20 cellular contexts compared by ENCODE assay signal in the genomic region with DNA sequence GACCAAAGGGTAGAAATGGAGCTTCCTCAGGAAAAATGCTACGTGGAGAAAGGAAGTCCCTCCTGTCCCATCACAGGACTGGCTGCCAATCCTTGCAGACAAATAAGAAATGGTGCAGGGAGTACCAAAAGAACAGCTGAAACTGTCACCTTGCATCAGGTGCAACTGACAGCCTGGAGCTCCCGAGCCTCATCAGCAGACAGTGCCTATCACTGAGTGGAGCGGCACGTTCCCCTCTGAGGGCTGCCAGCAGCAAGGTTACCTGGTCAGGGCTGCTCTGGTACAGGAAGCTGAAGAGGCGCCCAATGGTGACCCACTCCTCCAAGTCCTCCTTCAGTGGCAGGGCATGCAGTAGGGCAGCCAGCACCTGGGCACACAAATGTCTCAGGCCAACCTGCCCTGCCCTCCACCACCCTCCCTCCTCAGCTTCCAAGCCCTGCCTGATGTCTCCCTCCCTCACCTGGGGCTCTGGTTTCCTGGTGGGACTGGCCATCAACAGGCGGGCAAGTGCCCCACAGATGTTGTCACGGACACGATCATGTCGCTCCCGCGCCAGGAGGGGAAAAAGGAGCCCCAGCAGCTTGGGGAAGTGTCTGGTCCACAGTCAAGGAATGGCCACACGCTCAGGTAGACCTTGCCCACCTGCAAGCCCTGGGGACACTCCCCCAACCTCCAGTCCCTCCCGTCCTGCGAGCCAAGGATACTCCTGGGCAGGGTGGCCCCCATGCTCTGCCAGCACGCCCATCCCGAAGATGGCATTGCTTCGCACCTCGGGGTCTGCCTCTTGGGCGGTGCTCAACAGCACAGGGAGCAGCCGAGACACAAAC. TPM values are rescaled to one million over a fixed set of nuclear protein-coding genes. Genes with fewer than 3 reads are reported as not detected.
DNase-seq lines count a peak whose midpoint lies in the region; ATAC-seq and TF ChIP-seq lines count a peak whose summit lies in the region.
"Had no signal": no experiment of that assay in that cellular context is flagged by ENCODE, and none has a peak within 500 bp of the region (broad histone marks: within the 10 kb centered on the region; RNA-seq: fewer than 3 reads in every experiment).

No MANE protein-coding gene starts in this region.

- no peak for DNase-seq in stimulated activated naive CD8-positive, alpha-beta T cell treated with anti-CD3 and anti-CD28 coated beads, Interleukin-15, amount 100 ng/mL, for 72 hours
- DNase-seq in activated naive CD4-positive, alpha-beta T cell treated with anti-CD3 and anti-CD28 coated beads, Interleukin-2, amount 50 U/mL, for 72 hours (ENCODE audit: low spot score in 2 of 2), result no peak
- DNase-seq in mesothelial cell of epicardium (ENCODE audit: low spot score in 2 of 2, unreplicated experiment in 2 of 2) (no peak), transverse colon (no peak), putamen (ENCODE audit: low spot score) (no peak), adrenal gland (no peak), NCI-H748 (lab: John Stamatoyannopoulos, UW; ENCODE audit: unreplicated experiment) (no peak)
- DNase-seq: activated T-cell treated with anti-CD3 and anti-CD28 coated beads, Interleukin-2, amount 50 U/mL, for 4 hours; cortex of kidney; naive B cell; NCI-H1417 treated with DMSO at 0.1 percent for 48 hours; SHP77; stimulated activated CD4-positive, alpha-beta T cell treated with anti-CD3 and anti-CD28 coated beads, Interleukin-15, amount 100 ng/mL, for 24 hours had no signal

- no peaks in the 10 kb centered on the region for H3K27me3 ChIP-seq in transverse colon
- no peaks in the 10 kb centered on the region for H3K27me3 ChIP-seq in adrenal gland

- H3K27ac Mint-ChIP-seq in stimulated activated naive CD8-positive, alpha-beta T cell treated with anti-CD3 and anti-CD28 coated beads, Interleukin-15, Interleukin-2, amounts not matched to agents 100 ng/mL and 50 ng/mL, for 24 hours, result peak overlapping the region; percentile 76
- peak overlapping the region in 1 of 2 donors; percentile 93 for H3K27ac Mint-ChIP-seq in stimulated activated naive CD8-positive, alpha-beta T cell treated with anti-CD3 and anti-CD28 coated beads, Interleukin-15, amount 100 ng/mL, for 72 hours
- peak overlapping the region; percentile 65 to 82 for H3K27ac Mint-ChIP-seq in activated naive CD4-positive, alpha-beta T cell treated with anti-CD3 and anti-CD28 coated beads, Interleukin-2, amount 50 U/mL, for 72 hours
- H3K27ac Mint-ChIP-seq in mesothelial cell of epicardium, result peak overlapping the region; percentile 73

- H3K9me3 Mint-ChIP-seq in stimulated activated naive CD8-positive, alpha-beta T cell treated with anti-CD3 and anti-CD28 coated beads, Interleukin-15, Interleukin-2, amounts not matched to agents 100 ng/mL and 50 ng/mL, for 24 hours, result no peaks in the 10 kb centered on the region
- no peaks in the 10 kb centered on the region for H3K9me3 Mint-ChIP-seq in stimulated activated naive CD8-positive, alpha-beta T cell treated with anti-CD3 and anti-CD28 coated beads, Interleukin-15, amount 100 ng/mL, for 72 hours
- H3K9me3 Mint-ChIP-seq in activated naive CD4-positive, alpha-beta T cell treated with anti-CD3 and anti-CD28 coated beads, Interleukin-2, amount 50 U/mL, for 72 hours, result no peaks in the 10 kb centered on the region
- no peaks in the 10 kb centered on the region for H3K9me3 Mint-ChIP-seq in mesothelial cell of epicardium
- H3K9me3 Mint-ChIP-seq: activated T-cell treated with anti-CD3 and anti-CD28 coated beads, Interleukin-2, amount 50 U/mL, for 4 hours; naive B cell had no signal

- TF ChIP-seq CTCF in mesothelial cell of epicardium (IDR thresholded peaks at IDR 0.05; ENCODE audit: unreplicated experiment) (no peak), transverse colon (IDR thresholded peaks at IDR 0.05) (no peak), adrenal gland (IDR thresholded peaks at IDR 0.05) (no peak)

- ATAC-seq in stimulated activated naive CD8-positive, alpha-beta T cell treated with anti-CD3 and anti-CD28 coated beads, Interleukin-15, amount 100 ng/mL, for 72 hours, result no peak
- ATAC-seq in activated naive CD4-positive, alpha-beta T cell treated with anti-CD3 and anti-CD28 coated beads, Interleukin-2, amount 50 U/mL, for 72 hours, result peak in 1 of 2 donors; percentile 6
- ATAC-seq: activated CD4-positive, CD25-positive, alpha-beta regulatory T cell treated with anti-CD3 and anti-CD28 coated beads, Interleukin-2, amount 50 U/mL, for 24 hours had no signal

- H3K27ac ChIP-seq in transverse colon, result peak overlapping the region in 2 of 4 donors; percentile 68 to 77
- H3K27ac ChIP-seq in adrenal gland, result peak overlapping the region in 2 of 5 donors; percentile 91 to 92
- H3K27ac ChIP-seq: epithelial cell of prostate had no signal

- TF ChIP-seq POLR2A in transverse colon (IDR thresholded peaks at IDR 0.05) (no peak), adrenal gland (IDR thresholded peaks at IDR 0.05) (no peak)

- in situ Hi-C loops in transverse colon (cut with MboI; ENCODE audit: low pct_ligation_motif_present in 1 of 4, low pct_unique_long_range_greater_than_20kb in 1 of 4, low sequenced_read_pairs in 3 of 4), result no loop called here

- H3K4me3 ChIP-seq in transverse colon (no peak overlapping the region), adrenal gland (no peak overlapping the region)
- H3K4me3 ChIP-seq: HAP-1 had no signal

- H3K27me3 Mint-ChIP-seq in stimulated activated naive CD8-positive, alpha-beta T cell treated with anti-CD3 and anti-CD28 coated beads, Interleukin-15, Interleukin-2, amounts not matched to agents 100 ng/mL and 50 ng/mL, for 24 hours, result no peaks in the 10 kb centered on the region
- H3K27me3 Mint-ChIP-seq in stimulated activated naive CD8-positive, alpha-beta T cell treated with anti-CD3 and anti-CD28 coated beads, Interleukin-15, amount 100 ng/mL, for 72 hours, result no peaks in the 10 kb centered on the region
- no peaks in the 10 kb centered on the region for H3K27me3 Mint-ChIP-seq in mesothelial cell of epicardium (ENCODE audit: low read depth)
- H3K27me3 Mint-ChIP-seq: naive B cell had no signal

- H3K4me1 Mint-ChIP-seq in stimulated activated naive CD8-positive, alpha-beta T cell treated with anti-CD3 and anti-CD28 coated beads, Interleukin-15, Interleukin-2, amounts not matched to agents 100 ng/mL and 50 ng/mL, for 24 hours (ENCODE audit: low read depth), result peaks cover 3% of the 10 kb centered on the region
- peaks cover 33% of the 10 kb centered on the region for H3K4me1 Mint-ChIP-seq in stimulated activated naive CD8-positive, alpha-beta T cell treated with anti-CD3 and anti-CD28 coated beads, Interleukin-15, amount 100 ng/mL, for 72 hours
- peaks cover 14% of the 10 kb centered on the region for H3K4me1 Mint-ChIP-seq in mesothelial cell of epicardium

- intact Hi-C loops in transverse colon (cut with DNase I; ENCODE audit: low total_unique reads) (no loop called here), adrenal gland (cut with DNase I) (no loop called here)

- H3K36me3 ChIP-seq in transverse colon (peaks cover 0 to 33% (median 3%) of the 10 kb centered on the region in 4 donors), adrenal gland (replicated peaks in 1 of 2) (peaks cover 0 to 98% of the 10 kb centered on the region in 2 donors)

- H3K4me1 ChIP-seq in transverse colon, result peaks cover 5 to 11% (median 6%) of the 10 kb centered on the region in 4 donors
- H3K4me1 ChIP-seq in adrenal gland (replicated peaks in 1 of 2), result peaks cover 13 to 23% of the 10 kb centered on the region in 2 donors
- H3K4me1 ChIP-seq: HAP-1 had no signal

- TF ChIP-seq EP300 in transverse colon (IDR thresholded peaks at IDR 0.05; ENCODE audit: low read depth), result no peak

- H3K36me3 Mint-ChIP-seq in stimulated activated naive CD8-positive, alpha-beta T cell treated with anti-CD3 and anti-CD28 coated beads, Interleukin-15, Interleukin-2, amounts not matched to agents 100 ng/mL and 50 ng/mL, for 24 hours (ENCODE audit: low read depth), result peaks cover 55% of the 10 kb centered on the region
- peaks cover 0 to 6% of the 10 kb centered on the region in 2 donors for H3K36me3 Mint-ChIP-seq in activated naive CD4-positive, alpha-beta T cell treated with anti-CD3 and anti-CD28 coated beads, Interleukin-2, amount 50 U/mL, for 72 hours
- peaks cover 21% of the 10 kb centered on the region for H3K36me3 Mint-ChIP-seq in mesothelial cell of epicardium

- 91% methylated on average over 20 of the region's 20 CpGs; no CpG with 5 or more reads in 1 of the 2 donors for whole genome bisulfite sequencing in transverse colon (ENCODE audit: low coverage in 1 of 2), 2 donors
- WGBS in adrenal gland, 4 donors, result 86 to 90% (median 90%) methylated on average over 10 to 20 of the region's 20 CpGs

- H3K9me3 ChIP-seq in transverse colon (no peaks in the 10 kb centered on the region), adrenal gland (replicated peaks in 1 of 3) (no peaks in the 10 kb centered on the region)
- H3K9me3 ChIP-seq: HAP-1 had no signal

- H3K4me3 Mint-ChIP-seq in stimulated activated naive CD8-positive, alpha-beta T cell treated with anti-CD3 and anti-CD28 coated beads, Interleukin-15, Interleukin-2, amounts not matched to agents 100 ng/mL and 50 ng/mL, for 24 hours, result no peak overlapping the region
- H3K4me3 Mint-ChIP-seq in stimulated activated naive CD8-positive, alpha-beta T cell treated with anti-CD3 and anti-CD28 coated beads, Interleukin-15, amount 100 ng/mL, for 72 hours, result no peak overlapping the region
- H3K4me3 Mint-ChIP-seq in mesothelial cell of epicardium, result no peak overlapping the region
- H3K4me3 Mint-ChIP-seq: activated T-cell treated with anti-CD3 and anti-CD28 coated beads, Interleukin-2, amount 50 U/mL, for 4 hours had no signal

RNA-seq across cellular contexts. Expression of a gene that starts 7.2 kb away (rescaled TPM):
- total RNA-seq in activated naive CD4-positive, alpha-beta T cell treated with anti-CD3 and anti-CD28 coated beads, Interleukin-2, amount 50 U/mL, for 72 hours, result 10 to 100 TPM; 37.5 to 67.6 TPM
- total RNA-seq in mesothelial cell of epicardium (38.4 to 43.2 TPM (median 39.3 TPM) in 3 replicates), transverse colon (10 to 100 TPM in 3 of 4 donors, 1 to 10 TPM in 1; 10.0 to 60.5 (median 37.3) TPM), adrenal gland (10 to 100 TPM; 29.7 to 84.9 (median 45.7) TPM)
- polyA plus RNA-seq in adrenal gland, result 10 to 100 TPM; 19.1 to 43.2 (median 23.8) TPM

RNA-seq across cellular contexts. Expression of a gene that starts 9.6 kb away (rescaled TPM):
- total RNA-seq in activated naive CD4-positive, alpha-beta T cell treated with anti-CD3 and anti-CD28 coated beads, Interleukin-2, amount 50 U/mL, for 72 hours, result 10 to 100 TPM; 36.4 to 48.7 TPM
- total RNA-seq in mesothelial cell of epicardium (465 to 486 TPM (median 484 TPM) in 3 replicates), transverse colon (100 to 1,000 TPM in 1 of 4 donors, 10 to 100 TPM in 3; 11.3 to 112 (median 31.2) TPM), adrenal gland (10 to 100 TPM in 4 of 8 donors, 1 to 10 TPM in 4; 1.3 to 18.5 (median 11.4) TPM)
- 100 to 1,000 TPM in 1 of 3 donors, 10 to 100 TPM in 1, 1 to 10 TPM in 1; 3.6 to 111 (median 38.9) TPM for polyA plus RNA-seq in adrenal gland

RNA-seq across cellular contexts. Expression of a gene that starts 13.8 kb away (rescaled TPM):
- 10 to 100 TPM; 24.6 to 29.3 TPM for total RNA-seq in activated naive CD4-positive, alpha-beta T cell treated with anti-CD3 and anti-CD28 coated beads, Interleukin-2, amount 50 U/mL, for 72 hours
- total RNA-seq in mesothelial cell of epicardium (44.9 to 45.8 TPM (median 45.7 TPM) in 3 replicates), transverse colon (100 to 1,000 TPM in 1 of 4 donors, 10 to 100 TPM in 3; 32.9 to 127 (median 63.9) TPM), adrenal gland (100 to 1,000 TPM in 2 of 8 donors, 10 to 100 TPM in 6; 75.2 to 123 (median 91.7) TPM)
- polyA plus RNA-seq in adrenal gland, result 10 to 100 TPM; 43.7 to 67.2 (median 56.1) TPM

RNA-seq across cellular contexts. Expression of a gene that starts 20.4 kb away (rescaled TPM):
- total RNA-seq in activated naive CD4-positive, alpha-beta T cell treated with anti-CD3 and anti-CD28 coated beads, Interleukin-2, amount 50 U/mL, for 72 hours, result 100 to 1,000 TPM; 183 to 227 TPM
- total RNA-seq in mesothelial cell of epicardium (244 to 274 TPM (median 250 TPM) in 3 replicates), transverse colon (10 to 100 TPM; 44.2 to 81.9 (median 52.4) TPM), adrenal gland (100 to 1,000 TPM in 4 of 8 donors, 10 to 100 TPM in 4; 40.1 to 119 (median 99.2) TPM)
- polyA plus RNA-seq in adrenal gland, result 100 to 1,000 TPM; 118 to 151 (median 129) TPM

RNA-seq across cellular contexts. Expression of a gene that starts 24.0 kb away (rescaled TPM):
- under 1 TPM; 0.27 to 0.41 TPM for total RNA-seq in activated naive CD4-positive, alpha-beta T cell treated with anti-CD3 and anti-CD28 coated beads, Interleukin-2, amount 50 U/mL, for 72 hours
- 0.29 to 0.49 TPM (median 0.31 TPM) in 3 replicates for total RNA-seq in mesothelial cell of epicardium
- not detected for total RNA-seq in transverse colon
- total RNA-seq in adrenal gland, result under 1 TPM in 1 of 8 donors, not detected in 7; 0.46 TPM
- under 1 TPM in 1 of 3 donors, not detected in 2; 0.07 TPM for polyA plus RNA-seq in adrenal gland
- total RNA-seq: HT-29, lower leg skin, subcutaneous adipose tissue had no signal
